ENCODE assay signal across 29 cellular contexts in genomic region chr5:38364825-38365224, GRCh38.
A peak's percentile ranks its signal among the peaks of the same experiment; 100 is the strongest.
DNase-seq lines count a peak whose midpoint lies in the region; TF ChIP-seq lines count a peak whose summit lies in the region.
"Had no signal": no experiment of that assay in that cellular context is flagged by ENCODE, and none has a peak within 500 bp of the region (broad histone marks: within the 10 kb centered on the region; RNA-seq: fewer than 3 reads in every experiment).

No MANE protein-coding gene starts in this region.

- intact Hi-C loops in left ventricle myocardium inferior (cut with micrococcal nuclease): no loop called here
- intact Hi-C loops in cardiac septum (cut with DNase I): loop anchor here (10.0 kb wide), 1 partner anchor 100 kb away; no protein-coding TSS in a partner anchor

- peak overlapping the region; percentile 34 for H3K27ac ChIP-seq in left ventricle myocardium inferior (replicated peaks)
- H3K27ac ChIP-seq in WERI-Rb-1: peak overlapping the region; percentile 66
- H3K27ac ChIP-seq: 22Rv1; A549; BLaER1; BLaER1 treated with 17β-estradiol and CSF1 and Interleukin-3, amounts not matched to agents 10 nM and 100 nM; C4-2B had no signal

- TF ChIP-seq CTCF in left ventricle myocardium inferior (IDR thresholded peaks at IDR 0.05; ENCODE audit: borderline replicate concordance): no peak
- TF ChIP-seq CTCF in WERI-Rb-1 (IDR thresholded peaks at IDR 0.05; ENCODE audit: low read depth, low read length): no peak

- H3K4me1 ChIP-seq in left ventricle myocardium inferior: no peaks in the 10 kb centered on the region
- H3K4me1 ChIP-seq: A549, BE2C, Caco-2 had no signal

- H3K36me3 ChIP-seq in left ventricle myocardium inferior (no peaks in the 10 kb centered on the region), WERI-Rb-1 (peaks cover 24% of the 10 kb centered on the region)
- H3K36me3 ChIP-seq: BE2C; BLaER1; BLaER1 treated with 17β-estradiol and CSF1 and Interleukin-3, amounts not matched to agents 10 nM and 100 nM had no signal

- H3K27me3 ChIP-seq in left ventricle myocardium inferior (ENCODE audit: low read depth) (peaks cover 5% of the 10 kb centered on the region), WERI-Rb-1 (ENCODE audit: insufficient read depth, low read depth, severe bottlenecking) (no peaks in the 10 kb centered on the region)
- H3K27me3 ChIP-seq: BE2C; BLaER1; BLaER1 treated with 17β-estradiol and CSF1 and Interleukin-3, amounts not matched to agents 10 nM and 100 nM had no signal

- H3K9me3 ChIP-seq in left ventricle myocardium inferior (replicated peaks): no peaks in the 10 kb centered on the region
- H3K9me3 ChIP-seq in WERI-Rb-1 (ENCODE audit: severe bottlenecking): no peaks in the 10 kb centered on the region
- H3K9me3 ChIP-seq: A549; BE2C; BLaER1; BLaER1 treated with 17β-estradiol and CSF1 and Interleukin-3, amounts not matched to agents 10 nM and 100 nM; Caco-2 had no signal

- H3K4me3 ChIP-seq in left ventricle myocardium inferior: no peak overlapping the region
- H3K4me3 ChIP-seq in WERI-Rb-1 (ENCODE audit: low read depth, low read length): no peak overlapping the region
- H3K4me3 ChIP-seq: A549; BLaER1; BLaER1 treated with 17β-estradiol and CSF1 and Interleukin-3, amounts not matched to agents 10 nM and 100 nM had no signal

- DNase-seq in left ventricle myocardium inferior: no peak
- no peak for DNase-seq in cardiac septum (ENCODE audit: low spot score)
- no peak for DNase-seq in WERI-Rb-1
- DNase-seq in hippocampal formation (lab: John Stamatoyannopoulos, UW): no peak
- DNase-seq: 8988T; ACHN; AML-193; BE2C; C1 segment of cervical spinal cord; Caco-2; Calu3; CD4-positive, alpha-beta memory T cell; CD4-positive, alpha-beta T cell; CD4-positive, CD25-positive, alpha-beta regulatory T cell; CD8-positive, alpha-beta memory T cell; CD8-positive, alpha-beta T cell; COR-L47; DMS 273 treated with DMSO at 0.1 percent for 48 hours; DMS153; DMS53; DMS79; DMS79 treated with DMSO at 0.1 percent for 48 hours; DND-41; EL had no signal
